ENCODE assay signal across 1 cellular context in the genomic region with DNA sequence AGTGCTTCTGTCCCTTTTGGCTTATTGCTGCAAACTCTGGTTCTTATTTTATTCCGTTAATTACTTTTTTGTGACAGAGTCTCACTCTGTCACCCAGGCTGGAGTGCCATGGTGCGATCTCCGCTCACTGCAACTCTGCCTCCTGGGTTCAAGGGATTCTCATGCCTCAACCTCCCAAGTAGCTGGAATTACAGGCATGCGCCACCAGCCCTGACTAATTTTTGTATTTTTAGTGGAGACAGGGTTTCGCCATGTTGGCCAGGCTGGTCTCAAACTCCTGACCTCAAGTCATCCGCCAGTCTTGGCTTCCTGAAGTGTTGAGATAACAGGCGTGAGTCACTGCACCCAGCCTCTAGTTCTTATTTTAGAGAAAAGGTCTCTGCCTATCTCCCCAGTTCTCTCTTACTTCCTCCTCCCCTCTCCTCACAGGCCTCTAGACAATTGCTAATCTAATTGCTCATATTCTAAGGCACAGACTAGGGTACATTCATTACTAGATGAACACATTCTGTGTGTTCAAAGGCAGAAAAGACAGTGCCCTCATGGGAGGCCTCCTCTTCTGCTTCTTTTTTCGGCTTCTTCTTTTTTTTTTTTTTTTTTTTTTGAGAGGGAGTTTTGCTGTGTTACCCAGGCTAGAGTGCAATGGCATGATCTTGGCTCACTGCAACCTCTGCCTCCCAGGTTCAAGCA.
A peak's percentile ranks its signal among the peaks of the same experiment; 100 is the strongest.
TF ChIP-seq lines count a peak whose summit lies in the region.

No MANE protein-coding gene starts in this region.

TF ChIP-seq in K562, 482 proteins besides CTCF, POLR2A, EP300 and RAD21 (continued from another document and continues in another):
- TF ChIP-seq, protein P1, sequence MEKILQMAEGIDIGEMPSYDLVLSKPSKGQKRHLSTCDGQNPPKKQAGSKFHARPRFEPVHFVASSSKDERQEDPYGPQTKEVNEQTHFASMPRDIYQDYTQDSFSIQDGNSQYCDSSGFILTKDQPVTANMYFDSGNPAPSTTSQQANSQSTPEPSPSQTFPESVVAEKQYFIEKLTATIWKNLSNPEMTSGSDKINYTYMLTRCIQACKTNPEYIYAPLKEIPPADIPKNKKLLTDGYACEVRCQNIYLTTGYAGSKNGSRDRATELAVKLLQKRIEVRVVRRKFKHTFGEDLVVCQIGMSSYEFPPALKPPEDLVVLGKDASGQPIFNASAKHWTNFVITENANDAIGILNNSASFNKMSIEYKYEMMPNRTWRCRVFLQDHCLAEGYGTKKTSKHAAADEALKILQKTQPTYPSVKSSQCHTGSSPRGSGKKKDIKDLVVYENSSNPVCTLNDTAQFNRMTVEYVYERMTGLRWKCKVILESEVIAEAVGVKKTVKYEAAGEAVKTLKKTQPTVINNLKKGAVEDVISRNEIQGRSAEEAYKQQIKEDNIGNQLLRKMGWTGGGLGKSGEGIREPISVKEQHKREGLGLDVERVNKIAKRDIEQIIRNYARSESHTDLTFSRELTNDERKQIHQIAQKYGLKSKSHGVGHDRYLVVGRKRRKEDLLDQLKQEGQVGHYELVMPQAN (IDR thresholded peaks at IDR 0.05; ENCODE audit: borderline replicate concordance) = no peak
- TF ChIP-seq HLTF (IDR thresholded peaks at IDR 0.05) (no peak), CEBPG (CRISPR knock-in tag; IDR thresholded peaks at IDR 0.05) (no peak), CEBPG (tag; conservative IDR thresholded peaks at IDR 0.05 in 1 of 2, IDR thresholded peaks at IDR 0.05 in 1 of 2) (peak in 1 of 2 experiments; percentile 64; a peak in 2 of 4 replicates), ADNP (tag; IDR thresholded peaks at IDR 0.05) (peak; percentile 99), NFRKB (IDR thresholded peaks at IDR 0.05; ENCODE audit: low read depth) (peak; percentile 92), TAL1 (IDR thresholded peaks at IDR 0.05) (peak; percentile 83), RCOR1 (IDR thresholded peaks at IDR 0.05; ENCODE audit: borderline replicate concordance in 1 of 2, low read depth in 2 of 2, low read length in 2 of 2) (peak in 1 of 2 experiments; percentile 59; a peak in 2 of 4 replicates), BRF1 (IDR thresholded peaks at IDR 0.05; ENCODE audit: borderline replicate concordance, extremely low read depth, insufficient read length) (no peak), KLF10 (CRISPR knock-in tag; IDR thresholded peaks at IDR 0.05) (no peak), HMGN3 (IDR thresholded peaks at IDR 0.05; ENCODE audit: borderline replicate concordance, extremely low read depth, insufficient read length, low read depth, low read length) (peak; percentile 23), POLR2G (IDR thresholded peaks at IDR 0.05; ENCODE audit: low read depth, low read length) (no peak), ZNF263 (CRISPR knock-in tag; IDR thresholded peaks at IDR 0.05; ENCODE audit: borderline replicate concordance) (no peak), HDGF (IDR thresholded peaks at IDR 0.05) (0 out of 2 replicates have a peak, but pooled peaks have one; percentile 40), ZNF3 (CRISPR knock-in tag; IDR thresholded peaks at IDR 0.05) (no peak), SRSF1 (IDR thresholded peaks at IDR 0.05; ENCODE audit: low read depth, low read length) (no peak), ZFX (CRISPR knock-in tag; IDR thresholded peaks at IDR 0.05) (peak; percentile 35; the same call in 1 of the 2 replicates), YY1 (IDR thresholded peaks at IDR 0.05; ENCODE audit: borderline replicate concordance in 1 of 3, control insufficient read depth in 1 of 3, extremely low read depth in 1 of 3, insufficient read depth in 3 of 3, insufficient read length in 1 of 3, insufficient replicate concordance in 2 of 3, low read depth in 1 of 3, low read length in 2 of 3) (peak in 1 of 3 experiments; percentile 40), ZNF41 (CRISPR knock-in tag; conservative IDR thresholded peaks at IDR 0.05) (no peak; the same call in 1 of the 2 replicates), ZC3H11A (IDR thresholded peaks at IDR 0.05; ENCODE audit: low read depth, low read length) (no peak), TEAD1 (CRISPR knock-in tag; IDR thresholded peaks at IDR 0.05) (peak; percentile 44 to 58; a peak in 2 of 4 replicates), ZEB2 (IDR thresholded peaks at IDR 0.05) (no peak), DMBX1 (CRISPR knock-in tag; IDR thresholded peaks at IDR 0.05; ENCODE audit: borderline replicate concordance) (peak; percentile 82), PHF20 (IDR thresholded peaks at IDR 0.05; ENCODE audit: partially characterized antibody) (peak; percentile 28), SIRT6 (IDR thresholded peaks at IDR 0.05; ENCODE audit: low read depth, low read length) (no peak), RBM17 (IDR thresholded peaks at IDR 0.05; ENCODE audit: borderline replicate concordance, low read depth, low read length) (no peak), MYNN (IDR thresholded peaks at IDR 0.05) (no peak), MYNN (CRISPR knock-in tag; IDR thresholded peaks at IDR 0.05) (no peak), FOXP1 (CRISPR knock-in tag; IDR thresholded peaks at IDR 0.05) (0 out of 2 replicates have a peak, but pooled peaks have one; percentile 32), ZBED1 (IDR thresholded peaks at IDR 0.05) (no peak), FOSL1 (tag; conservative IDR thresholded peaks at IDR 0.05) (peak; percentile 97), ZNF583 (CRISPR knock-in tag; IDR thresholded peaks at IDR 0.05) (peak; percentile 74; the same call in 1 of the 2 replicates), SUPT5H (IDR thresholded peaks at IDR 0.05) (peak; percentile 27; the same call in 1 of the 2 replicates), HDAC1 (IDR thresholded peaks at IDR 0.05) (0 out of 4 replicates have a peak, but pooled peaks of 1 of the 2 experiments have one; percentile 28), KAT2B (IDR thresholded peaks at IDR 0.05; ENCODE audit: low read depth, low read length) (no peak), ZKSCAN8 (CRISPR knock-in tag; IDR thresholded peaks at IDR 0.05) (peak; percentile 75), HSF4 (CRISPR knock-in tag; IDR thresholded peaks at IDR 0.05; ENCODE audit: borderline replicate concordance) (peak; percentile 6; the same call in 1 of the 2 replicates), JUNB (CRISPR knock-in tag; conservative IDR thresholded peaks at IDR 0.05) (no peak), SRSF9 (IDR thresholded peaks at IDR 0.05; ENCODE audit: borderline replicate concordance, low read depth, low read length) (no peak), ZNF785 (CRISPR knock-in tag; IDR thresholded peaks at IDR 0.05) (no peak)
- TF ChIP-seq, protein P2, sequence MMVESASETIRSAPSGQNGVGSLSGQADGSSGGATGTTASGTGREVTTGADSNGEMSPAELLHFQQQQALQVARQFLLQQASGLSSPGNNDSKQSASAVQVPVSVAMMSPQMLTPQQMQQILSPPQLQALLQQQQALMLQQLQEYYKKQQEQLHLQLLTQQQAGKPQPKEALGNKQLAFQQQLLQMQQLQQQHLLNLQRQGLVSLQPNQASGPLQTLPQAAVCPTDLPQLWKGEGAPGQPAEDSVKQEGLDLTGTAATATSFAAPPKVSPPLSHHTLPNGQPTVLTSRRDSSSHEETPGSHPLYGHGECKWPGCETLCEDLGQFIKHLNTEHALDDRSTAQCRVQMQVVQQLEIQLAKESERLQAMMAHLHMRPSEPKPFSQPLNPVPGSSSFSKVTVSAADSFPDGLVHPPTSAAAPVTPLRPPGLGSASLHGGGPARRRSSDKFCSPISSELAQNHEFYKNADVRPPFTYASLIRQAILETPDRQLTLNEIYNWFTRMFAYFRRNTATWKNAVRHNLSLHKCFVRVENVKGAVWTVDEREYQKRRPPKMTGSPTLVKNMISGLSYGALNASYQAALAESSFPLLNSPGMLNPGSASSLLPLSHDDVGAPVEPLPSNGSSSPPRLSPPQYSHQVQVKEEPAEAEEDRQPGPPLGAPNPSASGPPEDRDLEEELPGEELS (CRISPR knock-in tag; IDR thresholded peaks at IDR 0.05; ENCODE audit: borderline replicate concordance) = no peak
- TF ChIP-seq, protein P3, sequence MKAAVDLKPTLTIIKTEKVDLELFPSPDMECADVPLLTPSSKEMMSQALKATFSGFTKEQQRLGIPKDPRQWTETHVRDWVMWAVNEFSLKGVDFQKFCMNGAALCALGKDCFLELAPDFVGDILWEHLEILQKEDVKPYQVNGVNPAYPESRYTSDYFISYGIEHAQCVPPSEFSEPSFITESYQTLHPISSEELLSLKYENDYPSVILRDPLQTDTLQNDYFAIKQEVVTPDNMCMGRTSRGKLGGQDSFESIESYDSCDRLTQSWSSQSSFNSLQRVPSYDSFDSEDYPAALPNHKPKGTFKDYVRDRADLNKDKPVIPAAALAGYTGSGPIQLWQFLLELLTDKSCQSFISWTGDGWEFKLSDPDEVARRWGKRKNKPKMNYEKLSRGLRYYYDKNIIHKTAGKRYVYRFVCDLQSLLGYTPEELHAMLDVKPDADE (conservative IDR thresholded peaks at IDR 0.05; ENCODE audit: control insufficient read depth, low read depth, low read length) = no peak
- TF ChIP-seq, protein P4, sequence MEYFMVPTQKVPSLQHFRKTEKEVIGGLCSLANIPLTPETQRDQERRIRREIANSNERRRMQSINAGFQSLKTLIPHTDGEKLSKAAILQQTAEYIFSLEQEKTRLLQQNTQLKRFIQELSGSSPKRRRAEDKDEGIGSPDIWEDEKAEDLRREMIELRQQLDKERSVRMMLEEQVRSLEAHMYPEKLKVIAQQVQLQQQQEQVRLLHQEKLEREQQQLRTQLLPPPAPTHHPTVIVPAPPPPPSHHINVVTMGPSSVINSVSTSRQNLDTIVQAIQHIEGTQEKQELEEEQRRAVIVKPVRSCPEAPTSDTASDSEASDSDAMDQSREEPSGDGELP (CRISPR knock-in tag; IDR thresholded peaks at IDR 0.05; ENCODE audit: borderline replicate concordance) = peak; percentile 15; the same call in 1 of the 2 replicates
- TF ChIP-seq, protein P5, sequence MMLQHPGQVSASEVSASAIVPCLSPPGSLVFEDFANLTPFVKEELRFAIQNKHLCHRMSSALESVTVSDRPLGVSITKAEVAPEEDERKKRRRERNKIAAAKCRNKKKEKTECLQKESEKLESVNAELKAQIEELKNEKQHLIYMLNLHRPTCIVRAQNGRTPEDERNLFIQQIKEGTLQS (IDR thresholded peaks at IDR 0.05) = peak; percentile 96
- TF ChIP-seq, protein P5 (CRISPR knock-in tag; conservative IDR thresholded peaks at IDR 0.05) = peak; percentile 83; the same call in 1 of the 2 replicates
- TF ChIP-seq, protein P6, sequence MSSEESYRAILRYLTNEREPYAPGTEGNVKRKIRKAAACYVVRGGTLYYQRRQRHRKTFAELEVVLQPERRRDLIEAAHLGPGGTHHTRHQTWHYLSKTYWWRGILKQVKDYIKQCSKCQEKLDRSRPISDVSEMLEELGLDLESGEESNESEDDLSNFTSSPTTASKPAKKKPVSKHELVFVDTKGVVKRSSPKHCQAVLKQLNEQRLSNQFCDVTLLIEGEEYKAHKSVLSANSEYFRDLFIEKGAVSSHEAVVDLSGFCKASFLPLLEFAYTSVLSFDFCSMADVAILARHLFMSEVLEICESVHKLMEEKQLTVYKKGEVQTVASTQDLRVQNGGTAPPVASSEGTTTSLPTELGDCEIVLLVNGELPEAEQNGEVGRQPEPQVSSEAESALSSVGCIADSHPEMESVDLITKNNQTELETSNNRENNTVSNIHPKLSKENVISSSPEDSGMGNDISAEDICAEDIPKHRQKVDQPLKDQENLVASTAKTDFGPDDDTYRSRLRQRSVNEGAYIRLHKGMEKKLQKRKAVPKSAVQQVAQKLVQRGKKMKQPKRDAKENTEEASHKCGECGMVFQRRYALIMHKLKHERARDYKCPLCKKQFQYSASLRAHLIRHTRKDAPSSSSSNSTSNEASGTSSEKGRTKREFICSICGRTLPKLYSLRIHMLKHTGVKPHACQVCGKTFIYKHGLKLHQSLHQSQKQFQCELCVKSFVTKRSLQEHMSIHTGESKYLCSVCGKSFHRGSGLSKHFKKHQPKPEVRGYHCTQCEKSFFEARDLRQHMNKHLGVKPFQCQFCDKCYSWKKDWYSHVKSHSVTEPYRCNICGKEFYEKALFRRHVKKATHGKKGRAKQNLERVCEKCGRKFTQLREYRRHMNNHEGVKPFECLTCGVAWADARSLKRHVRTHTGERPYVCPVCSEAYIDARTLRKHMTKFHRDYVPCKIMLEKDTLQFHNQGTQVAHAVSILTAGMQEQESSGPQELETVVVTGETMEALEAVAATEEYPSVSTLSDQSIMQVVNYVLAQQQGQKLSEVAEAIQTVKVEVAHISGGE (CRISPR knock-in tag; IDR thresholded peaks at IDR 0.05) = peak in 1 of 3 experiments; percentile 65; a peak in 2 of 6 replicates
- TF ChIP-seq, protein P7, sequence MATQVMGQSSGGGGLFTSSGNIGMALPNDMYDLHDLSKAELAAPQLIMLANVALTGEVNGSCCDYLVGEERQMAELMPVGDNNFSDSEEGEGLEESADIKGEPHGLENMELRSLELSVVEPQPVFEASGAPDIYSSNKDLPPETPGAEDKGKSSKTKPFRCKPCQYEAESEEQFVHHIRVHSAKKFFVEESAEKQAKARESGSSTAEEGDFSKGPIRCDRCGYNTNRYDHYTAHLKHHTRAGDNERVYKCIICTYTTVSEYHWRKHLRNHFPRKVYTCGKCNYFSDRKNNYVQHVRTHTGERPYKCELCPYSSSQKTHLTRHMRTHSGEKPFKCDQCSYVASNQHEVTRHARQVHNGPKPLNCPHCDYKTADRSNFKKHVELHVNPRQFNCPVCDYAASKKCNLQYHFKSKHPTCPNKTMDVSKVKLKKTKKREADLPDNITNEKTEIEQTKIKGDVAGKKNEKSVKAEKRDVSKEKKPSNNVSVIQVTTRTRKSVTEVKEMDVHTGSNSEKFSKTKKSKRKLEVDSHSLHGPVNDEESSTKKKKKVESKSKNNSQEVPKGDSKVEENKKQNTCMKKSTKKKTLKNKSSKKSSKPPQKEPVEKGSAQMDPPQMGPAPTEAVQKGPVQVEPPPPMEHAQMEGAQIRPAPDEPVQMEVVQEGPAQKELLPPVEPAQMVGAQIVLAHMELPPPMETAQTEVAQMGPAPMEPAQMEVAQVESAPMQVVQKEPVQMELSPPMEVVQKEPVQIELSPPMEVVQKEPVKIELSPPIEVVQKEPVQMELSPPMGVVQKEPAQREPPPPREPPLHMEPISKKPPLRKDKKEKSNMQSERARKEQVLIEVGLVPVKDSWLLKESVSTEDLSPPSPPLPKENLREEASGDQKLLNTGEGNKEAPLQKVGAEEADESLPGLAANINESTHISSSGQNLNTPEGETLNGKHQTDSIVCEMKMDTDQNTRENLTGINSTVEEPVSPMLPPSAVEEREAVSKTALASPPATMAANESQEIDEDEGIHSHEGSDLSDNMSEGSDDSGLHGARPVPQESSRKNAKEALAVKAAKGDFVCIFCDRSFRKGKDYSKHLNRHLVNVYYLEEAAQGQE (CRISPR knock-in tag; IDR thresholded peaks at IDR 0.05; ENCODE audit: low read depth) = 0 out of 2 replicates have a peak, but pooled peaks have one; percentile 73
- TF ChIP-seq, protein P8, sequence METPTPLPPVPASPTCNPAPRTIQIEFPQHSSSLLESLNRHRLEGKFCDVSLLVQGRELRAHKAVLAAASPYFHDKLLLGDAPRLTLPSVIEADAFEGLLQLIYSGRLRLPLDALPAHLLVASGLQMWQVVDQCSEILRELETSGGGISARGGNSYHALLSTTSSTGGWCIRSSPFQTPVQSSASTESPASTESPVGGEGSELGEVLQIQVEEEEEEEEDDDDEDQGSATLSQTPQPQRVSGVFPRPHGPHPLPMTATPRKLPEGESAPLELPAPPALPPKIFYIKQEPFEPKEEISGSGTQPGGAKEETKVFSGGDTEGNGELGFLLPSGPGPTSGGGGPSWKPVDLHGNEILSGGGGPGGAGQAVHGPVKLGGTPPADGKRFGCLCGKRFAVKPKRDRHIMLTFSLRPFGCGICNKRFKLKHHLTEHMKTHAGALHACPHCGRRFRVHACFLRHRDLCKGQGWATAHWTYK (CRISPR knock-in tag; IDR thresholded peaks at IDR 0.05) = peak; percentile 76; the same call in 1 of the 2 replicates
